Comparison of ENCODE assay signal across 8 cellular contexts in the genomic region with DNA sequence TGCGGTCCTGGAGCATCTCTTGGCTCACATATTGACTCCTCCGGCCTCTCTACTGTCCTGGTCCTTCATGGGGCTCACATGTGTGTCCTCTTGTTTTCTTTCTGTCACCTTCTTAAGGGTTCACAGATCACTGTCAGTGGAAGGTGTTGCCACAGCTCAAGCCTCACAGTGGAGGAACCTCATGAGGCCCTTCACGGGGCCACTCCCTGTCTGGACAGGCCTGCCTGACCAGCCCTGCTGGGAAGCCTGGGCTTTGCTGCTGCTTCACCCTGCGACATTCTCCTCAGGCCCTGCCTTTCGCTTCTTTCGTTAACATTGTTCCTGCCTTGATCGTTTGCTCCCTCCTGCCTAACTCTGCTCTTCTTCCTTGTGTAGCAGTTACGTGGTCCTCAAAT. TPM values are rescaled to one million over a fixed set of nuclear protein-coding genes. Genes with fewer than 3 reads are reported as not detected.
DNase-seq lines count a peak whose midpoint lies in the region; ATAC-seq and TF ChIP-seq lines count a peak whose summit lies in the region.

No MANE protein-coding gene starts in this region.

- H3K9me2 ChIP-seq in GM23248 (ENCODE audit: insufficient read depth), result no peaks in the 10 kb centered on the region

- H2AFZ ChIP-seq in GM23248, result peak overlapping the region; percentile 21; the same call in 1 of the 2 replicates

- H3K4me3 ChIP-seq in GM23248 (no peak overlapping the region), WERI-Rb-1 (ENCODE audit: low read depth, low read length) (no peak overlapping the region), cardiac muscle cell (no peak overlapping the region), skeletal muscle tissue (ENCODE audit: low read length in 3 of 3) (peak overlapping the region; percentile 29 to 83 (median 75))

- no peaks in the 10 kb centered on the region for H3K27me3 ChIP-seq in GM23248 (replicated peaks; ENCODE audit: insufficient read depth)
- H3K27me3 ChIP-seq in WERI-Rb-1 (ENCODE audit: insufficient read depth, low read depth, severe bottlenecking), result no peaks in the 10 kb centered on the region
- no peaks in the 10 kb centered on the region for H3K27me3 ChIP-seq in cardiac muscle cell
- no peaks in the 10 kb centered on the region for H3K27me3 ChIP-seq in skeletal muscle tissue (ENCODE audit: control insufficient read depth in 3 of 3, insufficient read depth in 3 of 3, low read length in 3 of 3)

- H3K36me3 ChIP-seq in GM23248 (ENCODE audit: low read depth) (no peaks in the 10 kb centered on the region; the same call in 1 of the 2 replicates), WERI-Rb-1 (peaks cover 75% of the 10 kb centered on the region), cardiac muscle cell (peaks cover 16% of the 10 kb centered on the region), skeletal muscle tissue (ENCODE audit: control insufficient read depth in 3 of 3, insufficient read depth in 3 of 3, low read length in 3 of 3) (peaks cover 21 to 25% (median 22%) of the 10 kb centered on the region in 3 donors)

- H3K9me3 ChIP-seq in GM23248 (ENCODE audit: low read depth), result no peaks in the 10 kb centered on the region
- no peaks in the 10 kb centered on the region for H3K9me3 ChIP-seq in WERI-Rb-1 (ENCODE audit: severe bottlenecking)
- H3K9me3 ChIP-seq in cardiac muscle cell (ENCODE audit: low read depth), result no peaks in the 10 kb centered on the region
- H3K9me3 ChIP-seq in skeletal muscle tissue (ENCODE audit: control insufficient read depth in 3 of 3, low read length in 3 of 3), result no peaks in the 10 kb centered on the region

- peaks cover 43% of the 10 kb centered on the region for H3F3A ChIP-seq in GM23248 (ENCODE audit: insufficient read depth)

- in situ Hi-C loops in GM23248 (cut with MboI), result no loop called here

- H3K27ac ChIP-seq in GM23248, result peak overlapping the region; percentile 49
- peak overlapping the region; percentile 35 for H3K27ac ChIP-seq in WERI-Rb-1
- H3K27ac ChIP-seq in cardiac muscle cell, result peak overlapping the region; percentile 75
- H3K27ac ChIP-seq in skeletal muscle tissue (ENCODE audit: low read depth, low read length), result peak overlapping the region; percentile 83

- H3K79me2 ChIP-seq in GM23248 (ENCODE audit: insufficient read depth), result peaks cover 13% of the 10 kb centered on the region

- H4K20me1 ChIP-seq in GM23248 (ENCODE audit: insufficient read depth), result no peaks in the 10 kb centered on the region

- DNase-seq in GM23248, result peak; percentile 49
- no peak for DNase-seq in WERI-Rb-1
- DNase-seq in cardiac muscle cell (ENCODE audit: low read depth in 1 of 2, low spot score in 1 of 2), result no peak
- DNase-seq in SW 1271 (lab: John Stamatoyannopoulos, UW), result no peak
- no peak for DNase-seq in DMS 273 treated with DMSO at 0.1 percent for 48 hours (lab: John Stamatoyannopoulos, UW)
- DNase-seq in central memory CD4-positive, alpha-beta T cell, result no peak

- no peak for TF ChIP-seq CTCF in WERI-Rb-1 (IDR thresholded peaks at IDR 0.05; ENCODE audit: low read depth, low read length)
- no peak for TF ChIP-seq CTCF in cardiac muscle cell (IDR thresholded peaks at IDR 0.05; ENCODE audit: low read depth, low read length)

- H3K9ac ChIP-seq in GM23248, result peak overlapping the region; percentile 23; the same call in 1 of the 2 replicates
- H3K9ac ChIP-seq in skeletal muscle tissue (ENCODE audit: low read depth in 1 of 3, low read length in 3 of 3), result peak overlapping the region in 2 of 3 donors; percentile 17 to 32

- ATAC-seq in GM19023 (IDR thresholded peaks at IDR 0.05; ENCODE audit: unreplicated experiment), result no peak

- 35 to 41% methylated on average over 8 of the region's 8 CpGs for WGBS in GM23248 (ENCODE audit: low coverage in 1 of 2, low lambda C conversion rate in 2 of 2, missing lambda C conversion rate in 2 of 2), 2 experiments

- H3K4me2 ChIP-seq in GM23248 (ENCODE audit: unreplicated experiment), result no peak overlapping the region

- H3K4me1 ChIP-seq in GM23248 (ENCODE audit: insufficient read depth) (0 out of 2 replicates have a peak, but pooled peaks cover 13% of the 10 kb centered on the region), cardiac muscle cell (ENCODE audit: low read depth) (peaks cover 18% of the 10 kb centered on the region), skeletal muscle tissue (ENCODE audit: control insufficient read depth in 3 of 3, insufficient read depth in 3 of 3, low read length in 3 of 3) (peaks cover 22 to 32% (median 30%) of the 10 kb centered on the region in 3 donors)

RNA-seq across cellular contexts. Expression of gene WDR45B, which starts 56.0 kb away (rescaled TPM):
- total RNA-seq in GM23248 (2014; rRNA removed; shearing (Covaris generic)), result 87.3 and 118 TPM in 2 replicates
- polyA plus RNA-seq in GM23248 (2016; fragmentation: Nextera tagmentation; extraction: Ambion mirVana), result 87.8 and 91.6 TPM in 2 replicates
- total RNA-seq in cardiac muscle cell, result 83.2 and 111 TPM in 2 replicates
- 99.5 and 105 TPM in 2 replicates for polyA plus RNA-seq in cardiac muscle cell
- total RNA-seq in skeletal muscle tissue, result 40.7 TPM

Comparison
In these comparisons a context has a peak if more than half of its experiments do, and no peak if none do; other contexts are left out.
1. H3K4me3 ChIP-seq: peak in skeletal muscle tissue (3 of 3); none in GM23248 (single experiment), WERI-Rb-1 (single experiment) and cardiac muscle cell (single experiment).
2. Peak in every context shown above with its lines, with median percentiles within 50 percentile points of each other: H3K27ac ChIP-seq.